Comparison of ENCODE assay signal across 8 cellular contexts in the genomic region with DNA sequence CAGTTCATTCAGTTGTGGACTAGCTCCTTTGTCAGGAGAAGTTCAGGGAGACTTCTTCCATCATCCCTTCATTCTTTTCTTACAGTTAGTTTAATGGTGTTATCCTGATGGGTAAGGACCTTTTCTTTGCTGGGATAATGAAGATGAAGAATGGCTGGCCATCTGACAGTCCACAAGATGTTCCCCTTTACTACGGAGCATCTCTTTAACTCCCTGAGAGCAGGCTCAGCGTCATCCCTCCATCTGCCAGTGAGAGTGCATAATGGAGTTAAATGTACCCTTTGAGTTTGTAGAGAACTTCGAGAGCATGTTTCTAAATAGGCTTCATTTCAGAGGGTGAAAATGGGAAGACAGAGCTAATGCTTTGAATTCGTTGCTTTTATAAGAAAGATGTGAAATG. TPM values are rescaled to one million over a fixed set of nuclear protein-coding genes. Genes with fewer than 3 reads are reported as not detected.
DNase-seq lines count a peak whose midpoint lies in the region; ATAC-seq and TF ChIP-seq lines count a peak whose summit lies in the region.

No MANE protein-coding gene starts in this region.

- H3K9me3 ChIP-seq in colonic mucosa = no peaks in the 10 kb centered on the region
- no peaks in the 10 kb centered on the region for H3K9me3 ChIP-seq in muscle layer of colon (ENCODE audit: low read length)

- H3K9ac ChIP-seq in colonic mucosa (ENCODE audit: low read depth in 2 of 2, low read length in 2 of 2) = peak overlapping the region in 1 of 2 donors; percentile 88
- H3K9ac ChIP-seq in muscle layer of colon (ENCODE audit: low read length) = peak overlapping the region; percentile 98

- DNase-seq in ACHN (peak; percentile 23), OCI-M1 (lab: John Stamatoyannopoulos, UW) (peak; percentile 60), colonic mucosa (peak; percentile 53)

- TF ChIP-seq CTCF in colonic mucosa (IDR thresholded peaks at IDR 0.05) = no peak

- H3K27me3 ChIP-seq in colonic mucosa = no peaks in the 10 kb centered on the region
- no peaks in the 10 kb centered on the region for H3K27me3 ChIP-seq in muscle layer of colon (ENCODE audit: control insufficient read depth in 1 of 2, insufficient read depth in 2 of 2, low read length in 2 of 2)

- H3K27ac ChIP-seq in colonic mucosa (peak overlapping the region; percentile 97), muscle layer of colon (ENCODE audit: low read depth, low read length) (peak overlapping the region; percentile 98)

- ATAC-seq in GM18873 (IDR thresholded peaks at IDR 0.05; ENCODE audit: low FRiP score, unreplicated experiment) (no peak), HG02588 (IDR thresholded peaks at IDR 0.05; ENCODE audit: unreplicated experiment) (no peak), GM19035 (IDR thresholded peaks at IDR 0.05; ENCODE audit: unreplicated experiment) (no peak)

- in situ Hi-C loops in ACHN (cut with HindIII; ENCODE audit: low pct_ligation_motif_present, low pct_unique_long_range_greater_than_20kb, low sequenced_read_pairs) = no loop called here

- H3K4me1 ChIP-seq in colonic mucosa = no peaks in the 10 kb centered on the region
- H3K4me1 ChIP-seq in muscle layer of colon (ENCODE audit: insufficient read depth, low read length) = peaks cover 44% of the 10 kb centered on the region

- peak overlapping the region; percentile 92 for H3K4me3 ChIP-seq in GM08714 (ENCODE audit: low read length)
- peak overlapping the region; percentile 96 for H3K4me3 ChIP-seq in colonic mucosa
- H3K4me3 ChIP-seq in muscle layer of colon (ENCODE audit: low read depth in 1 of 2, low read length in 2 of 2) = peak overlapping the region; percentile 87 to 93

- H3K36me3 ChIP-seq in colonic mucosa (no peaks in the 10 kb centered on the region), muscle layer of colon (ENCODE audit: insufficient read depth, low read length) (no peaks in the 10 kb centered on the region)

- intact Hi-C loops in colonic mucosa (cut with DNase I) = loop anchor here (5.0 kb wide), 2 partner anchors 72 to 142 kb away; partner anchors contain the start of gene RBX1

RNA-seq across cellular contexts. Expression of gene EP300, which starts 1.6 kb away (rescaled TPM):
- total RNA-seq in colonic mucosa = 10 to 100 TPM; 59.5 to 65.7 TPM
